ENCODE assay signal across 15 cellular contexts in genomic region chr1:13230601-13231000, GRCh38. TPM values are rescaled to one million over a fixed set of nuclear protein-coding genes. Genes with fewer than 3 reads are reported as not detected.
"Had no signal": no experiment of that assay in that cellular context is flagged by ENCODE, and none has a peak within 500 bp of the region (broad histone marks: within the 10 kb centered on the region; RNA-seq: fewer than 3 reads in every experiment).

No MANE protein-coding gene starts in this region.

RNA-seq across cellular contexts. Expression of gene PRAMEF18, which starts 4.6 kb away (rescaled TPM):
- total RNA-seq: activated CD8-positive, alpha-beta T cell treated with anti-CD3 and anti-CD28 coated beads for 36 hours; activated T-cell treated with anti-CD3 and anti-CD28 coated beads, Interleukin-2, amount 50 U/mL, for 72 hours; astrocyte; bronchial epithelial cell; chondrocyte; dermis blood vessel endothelial cell; esophagus squamous epithelium; fibroblast of lung; fibroblast of villous mesenchyme; gastroesophageal sphincter; glomerular endothelial cell; T-helper 1 cell treated with Interleukin-12 subunit alpha and Interleukin-12 subunit beta and Interleukin-4 antibody, amounts not matched to agents 30 ng/mL and 1 ng/mL, for 36 hours; WTC11 had no signal
- polyA plus RNA-seq: adipose tissue, esophagus, fibroblast of lung had no signal

RNA-seq across cellular contexts. Expression of gene PRAMEF5, which starts 23.4 kb away (rescaled TPM):
- total RNA-seq: activated CD8-positive, alpha-beta T cell treated with anti-CD3 and anti-CD28 coated beads for 36 hours; activated T-cell treated with anti-CD3 and anti-CD28 coated beads, Interleukin-2, amount 50 U/mL, for 72 hours; astrocyte; bronchial epithelial cell; chondrocyte; dermis blood vessel endothelial cell; esophagus squamous epithelium; fibroblast of lung; fibroblast of villous mesenchyme; gastroesophageal sphincter; glomerular endothelial cell; T-helper 1 cell treated with Interleukin-12 subunit alpha and Interleukin-12 subunit beta and Interleukin-4 antibody, amounts not matched to agents 30 ng/mL and 1 ng/mL, for 36 hours; WTC11 had no signal
- polyA plus RNA-seq: adipose tissue, esophagus, fibroblast of lung had no signal

RNA-seq across cellular contexts. Expression of gene PRAMEF13, which starts 29.4 kb away (rescaled TPM):
- total RNA-seq: activated CD8-positive, alpha-beta T cell treated with anti-CD3 and anti-CD28 coated beads for 36 hours; activated T-cell treated with anti-CD3 and anti-CD28 coated beads, Interleukin-2, amount 50 U/mL, for 72 hours; astrocyte; bronchial epithelial cell; chondrocyte; dermis blood vessel endothelial cell; esophagus squamous epithelium; fibroblast of lung; fibroblast of villous mesenchyme; gastroesophageal sphincter; glomerular endothelial cell; T-helper 1 cell treated with Interleukin-12 subunit alpha and Interleukin-12 subunit beta and Interleukin-4 antibody, amounts not matched to agents 30 ng/mL and 1 ng/mL, for 36 hours; WTC11 had no signal
- polyA plus RNA-seq: adipose tissue, esophagus, fibroblast of lung had no signal

RNA-seq across cellular contexts. Expression of gene PRAMEF8, which starts 54.3 kb away (rescaled TPM):
- total RNA-seq: activated CD8-positive, alpha-beta T cell treated with anti-CD3 and anti-CD28 coated beads for 36 hours; activated T-cell treated with anti-CD3 and anti-CD28 coated beads, Interleukin-2, amount 50 U/mL, for 72 hours; bronchial epithelial cell; chondrocyte; dermis blood vessel endothelial cell; esophagus squamous epithelium; fibroblast of lung; fibroblast of villous mesenchyme; gastroesophageal sphincter; glomerular endothelial cell; T-helper 1 cell treated with Interleukin-12 subunit alpha and Interleukin-12 subunit beta and Interleukin-4 antibody, amounts not matched to agents 30 ng/mL and 1 ng/mL, for 36 hours; WTC11 had no signal
- polyA plus RNA-seq: adipose tissue, fibroblast of lung had no signal

RNA-seq across cellular contexts. Expression of gene PRAMEF9, which starts 59.0 kb away (rescaled TPM):
- total RNA-seq: activated CD8-positive, alpha-beta T cell treated with anti-CD3 and anti-CD28 coated beads for 36 hours; activated T-cell treated with anti-CD3 and anti-CD28 coated beads, Interleukin-2, amount 50 U/mL, for 72 hours; astrocyte; bronchial epithelial cell; chondrocyte; dermis blood vessel endothelial cell; esophagus squamous epithelium; fibroblast of lung; fibroblast of villous mesenchyme; gastroesophageal sphincter; glomerular endothelial cell; T-helper 1 cell treated with Interleukin-12 subunit alpha and Interleukin-12 subunit beta and Interleukin-4 antibody, amounts not matched to agents 30 ng/mL and 1 ng/mL, for 36 hours; WTC11 had no signal
- polyA plus RNA-seq: adipose tissue, esophagus, fibroblast of lung had no signal
